Comparison of ENCODE assay signal across 20 cellular contexts in genomic region chr2:57920342-57920939, GRCh38.
A peak's percentile ranks its signal among the peaks of the same experiment; 100 is the strongest.
DNase-seq lines count a peak whose midpoint lies in the region; ATAC-seq, FAIRE-seq and TF ChIP-seq lines count a peak whose summit lies in the region.
"Had no signal": no experiment of that assay in that cellular context is flagged by ENCODE, and none has a peak within 500 bp of the region (broad histone marks: within the 10 kb centered on the region; RNA-seq: fewer than 3 reads in every experiment).

No MANE protein-coding gene starts in this region.

- H3F3A ChIP-seq in SK-N-SH (replicated peaks; ENCODE audit: insufficient read depth) = no peaks in the 10 kb centered on the region

- H3K79me2 ChIP-seq in SK-N-SH (ENCODE audit: insufficient read depth) = no peaks in the 10 kb centered on the region

- H3K4me1 Mint-ChIP-seq in activated T-helper 17 cell treated with anti-CD3 and anti-CD28 coated beads, Interleukin-2, amount 50 U/mL, for 72 hours = no peaks in the 10 kb centered on the region
- H3K4me1 Mint-ChIP-seq in natural killer cell = no peaks in the 10 kb centered on the region

- no peak for TF ChIP-seq RAD21 in SK-N-SH (IDR thresholded peaks at IDR 0.05; ENCODE audit: low read length)

- WGBS in SK-N-SH (ENCODE audit: low lambda C conversion rate) = 74% methylated on average over 5 of the region's 5 CpGs

- ATAC-seq in GM18909 (IDR thresholded peaks at IDR 0.05; ENCODE audit: poor library complexity, unreplicated experiment) (peak; percentile 39), HG02852 (IDR thresholded peaks at IDR 0.05; ENCODE audit: unreplicated experiment) (peak; percentile 54), natural killer cell (no peak)
- peak; percentile 40 for ATAC-seq in activated T-helper 17 cell treated with anti-CD3 and anti-CD28 coated beads, Interleukin-2, amount 50 U/mL, for 72 hours (replicated peaks)
- ATAC-seq: A549 had no signal

- no peaks in the 10 kb centered on the region for H3K9me2 ChIP-seq in SK-N-SH

- no peaks in the 10 kb centered on the region for H3K36me3 Mint-ChIP-seq in activated T-helper 17 cell treated with anti-CD3 and anti-CD28 coated beads, Interleukin-2, amount 50 U/mL, for 72 hours (ENCODE audit: low read depth)
- peaks cover 6% of the 10 kb centered on the region for H3K36me3 Mint-ChIP-seq in natural killer cell
- H3K36me3 Mint-ChIP-seq: IgD-negative memory B cell had no signal

- H3K36me3 ChIP-seq in SK-N-SH (replicated peaks in 1 of 2; ENCODE audit: control insufficient read depth in 1 of 2, insufficient read depth in 2 of 2, low read length in 1 of 2) = no peaks in the 10 kb centered on the region

- no peaks in the 10 kb centered on the region for H3K4me1 ChIP-seq in SK-N-SH (ENCODE audit: control insufficient read depth in 1 of 2, insufficient read depth in 2 of 2, low read depth in 1 of 2, low read length in 1 of 2)
- H3K4me1 ChIP-seq: A549 had no signal

- CTCF ChIA-PET in SK-N-SH (lab: Yijun Ruan, JAX) = interaction anchor here (0.6 to 1.7 kb wide), 3 partner anchors 9 to 86 kb away, joined by 3 to 5 read pairs (median 3); no protein-coding TSS in a partner anchor

- no peak overlapping the region for H3K27ac Mint-ChIP-seq in activated T-helper 17 cell treated with anti-CD3 and anti-CD28 coated beads, Interleukin-2, amount 50 U/mL, for 72 hours
- H3K27ac Mint-ChIP-seq in natural killer cell = no peak overlapping the region
- H3K27ac Mint-ChIP-seq: CD4-positive, alpha-beta T cell had no signal

- H3K27me3 Mint-ChIP-seq in activated T-helper 17 cell treated with anti-CD3 and anti-CD28 coated beads, Interleukin-2, amount 50 U/mL, for 72 hours = no peaks in the 10 kb centered on the region
- H3K27me3 Mint-ChIP-seq in natural killer cell (ENCODE audit: low read depth in 2 of 2) = no peaks in the 10 kb centered on the region
- H3K27me3 Mint-ChIP-seq: CD4-positive, alpha-beta T cell; IgD-negative memory B cell had no signal

- FAIRE-seq in GM18507 (lab: Jason Lieb, UNC) = peak; percentile 21
- FAIRE-seq: A549, H1 had no signal

- no peak for DNase-seq in GM18507 (ENCODE audit: extremely low spot score, insufficient read length, low read depth)
- DNase-seq in NCI-H1436 (lab: John Stamatoyannopoulos, UW) = no peak
- DNase-seq in natural killer cell = no peak
- no peak for DNase-seq in SK-N-SH
- DNase-seq: CD4-positive, alpha-beta T cell; DMS153; GF-D8; Karpas-422; NCI-H146; NCI-H2029 treated with DMSO at 0.1 percent for 48 hours; NCI-H2171; NCI-H82; SHP77 had no signal

- H3K4me3 Mint-ChIP-seq in activated T-helper 17 cell treated with anti-CD3 and anti-CD28 coated beads, Interleukin-2, amount 50 U/mL, for 72 hours = no peak overlapping the region
- H3K4me3 Mint-ChIP-seq in natural killer cell = no peak overlapping the region
- H3K4me3 Mint-ChIP-seq: CD4-positive, alpha-beta T cell; IgD-negative memory B cell had no signal

- no peak overlapping the region for H3K4me3 ChIP-seq in SK-N-SH (ENCODE audit: low read depth in 2 of 2, low read length in 1 of 2)
- H3K4me3 ChIP-seq: A549, SK-N-MC had no signal

- no peak for TF ChIP-seq EP300 in SK-N-SH (IDR thresholded peaks at IDR 0.05; ENCODE audit: borderline replicate concordance in 1 of 2, low read depth in 1 of 2, low read length in 1 of 2)

- no peak overlapping the region for H3K9ac ChIP-seq in SK-N-SH

- H3K9me3 ChIP-seq in SK-N-SH = no peaks in the 10 kb centered on the region
- H3K9me3 ChIP-seq: A549 had no signal

- no peak overlapping the region for H3K4me2 ChIP-seq in SK-N-SH
- H3K4me2 ChIP-seq: A549 had no signal

- H4K20me1 ChIP-seq in SK-N-SH (ENCODE audit: insufficient read depth) = no peaks in the 10 kb centered on the region

- TF ChIP-seq CTCF in natural killer cell (IDR thresholded peaks at IDR 0.05) (no peak), SK-N-SH (IDR thresholded peaks at IDR 0.05) (no peak)

- H2AFZ ChIP-seq in SK-N-SH (ENCODE audit: low read depth) = no peak overlapping the region

- no peaks in the 10 kb centered on the region for H3K27me3 ChIP-seq in SK-N-SH (ENCODE audit: insufficient read depth)

- POLR2A ChIA-PET in SK-N-SH (lab: Yijun Ruan, JAX) = no interaction called here

- peaks cover 4% of the 10 kb centered on the region for H3K9me3 Mint-ChIP-seq in activated T-helper 17 cell treated with anti-CD3 and anti-CD28 coated beads, Interleukin-2, amount 50 U/mL, for 72 hours
- H3K9me3 Mint-ChIP-seq in natural killer cell = peaks cover 7 to 13% of the 10 kb centered on the region in 2 donors

- intact Hi-C loops in natural killer cell (cut with micrococcal nuclease) = no loop called here

- no peak overlapping the region for H3K27ac ChIP-seq in SK-N-SH (ENCODE audit: low read depth in 2 of 2, low read length in 1 of 2)
- H3K27ac ChIP-seq: A549, SK-N-MC had no signal

TF ChIP-seq in SK-N-SH, 30 proteins besides CTCF, POLR2A, EP300 and RAD21 (continues in another document):
- no peak for TF ChIP-seq RXRA (IDR thresholded peaks at IDR 0.05; ENCODE audit: borderline replicate concordance, low read depth)
- TF ChIP-seq TAF1 (IDR thresholded peaks at IDR 0.05; ENCODE audit: borderline replicate concordance, low read depth, low read length) = no peak
- TF ChIP-seq SMC3 (IDR thresholded peaks at IDR 0.05; ENCODE audit: low read depth, low read length) = no peak
- no peak for TF ChIP-seq POLR2AphosphoS5 (IDR thresholded peaks at IDR 0.05; ENCODE audit: low read depth, low read length)
- no peak for TF ChIP-seq MEF2A (IDR thresholded peaks at IDR 0.05; ENCODE audit: borderline replicate concordance, low read depth)
- TF ChIP-seq, protein P1, sequence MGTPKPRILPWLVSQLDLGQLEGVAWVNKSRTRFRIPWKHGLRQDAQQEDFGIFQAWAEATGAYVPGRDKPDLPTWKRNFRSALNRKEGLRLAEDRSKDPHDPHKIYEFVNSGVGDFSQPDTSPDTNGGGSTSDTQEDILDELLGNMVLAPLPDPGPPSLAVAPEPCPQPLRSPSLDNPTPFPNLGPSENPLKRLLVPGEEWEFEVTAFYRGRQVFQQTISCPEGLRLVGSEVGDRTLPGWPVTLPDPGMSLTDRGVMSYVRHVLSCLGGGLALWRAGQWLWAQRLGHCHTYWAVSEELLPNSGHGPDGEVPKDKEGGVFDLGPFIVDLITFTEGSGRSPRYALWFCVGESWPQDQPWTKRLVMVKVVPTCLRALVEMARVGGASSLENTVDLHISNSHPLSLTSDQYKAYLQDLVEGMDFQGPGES (IDR thresholded peaks at IDR 0.05; ENCODE audit: low read depth, low read length) = no peak
- TF ChIP-seq PBX3 (IDR thresholded peaks at IDR 0.05) = no peak
- TF ChIP-seq ELF1 (IDR thresholded peaks at IDR 0.05) = no peak
- no peak for TF ChIP-seq FOXM1 (IDR thresholded peaks at IDR 0.05; ENCODE audit: low read depth)
- TF ChIP-seq YY1 (IDR thresholded peaks at IDR 0.05; ENCODE audit: low read depth) = no peak
- no peak for TF ChIP-seq TCF12 (IDR thresholded peaks at IDR 0.05)
- TF ChIP-seq GATA2 (CRISPR knock-in tag; IDR thresholded peaks at IDR 0.05) = no peak
- TF ChIP-seq EZH2phosphoT487 (IDR thresholded peaks at IDR 0.05; ENCODE audit: borderline replicate concordance, low read depth) = no peak
- no peak for TF ChIP-seq GABPA (IDR thresholded peaks at IDR 0.05; ENCODE audit: low read depth)
- no peak for TF ChIP-seq RFX5 (IDR thresholded peaks at IDR 0.05; ENCODE audit: low read length)
- no peak for TF ChIP-seq TEAD4 (IDR thresholded peaks at IDR 0.05; ENCODE audit: borderline replicate concordance, insufficient read depth)
- TF ChIP-seq CHD2 (IDR thresholded peaks at IDR 0.05; ENCODE audit: low read length, partially characterized antibody) = no peak
- no peak for TF ChIP-seq ZBTB33 (IDR thresholded peaks at IDR 0.05; ENCODE audit: borderline replicate concordance, low read depth)
- TF ChIP-seq FOSL2 (IDR thresholded peaks at IDR 0.05; ENCODE audit: borderline replicate concordance, low read depth) = no peak

Comparison
In these comparisons a context has a peak if more than half of its experiments do, and no peak if none do; other contexts are left out.
1. ATAC-seq: peak in GM18909 (single experiment), HG02852 (single experiment) and activated T-helper 17 cell treated with anti-CD3 and anti-CD28 coated beads, Interleukin-2, amount 50 U/mL, for 72 hours (single experiment); none in natural killer cell (0 of 3).